ENCODE assay signal across 1 cellular context in genomic region chr9:35750256-35750531, GRCh38.
TF ChIP-seq lines count a peak whose summit lies in the region.

No MANE protein-coding gene starts in this region.

TF ChIP-seq in HEK293, 187 proteins besides CTCF, POLR2A, EP300 and RAD21 (continued from another document):
- TF ChIP-seq PRDM2 (tag by site-specific recombination; IDR thresholded peaks at IDR 0.05; ENCODE audit: borderline replicate concordance) = no peak
